In genomic region chr1:95018602-95019369, GRCh38 we compare ENCODE assay signal across 13 cellular contexts. TPM values are rescaled to one million over a fixed set of nuclear protein-coding genes. Genes with fewer than 3 reads are reported as not detected.
A peak's percentile ranks its signal among the peaks of the same experiment; 100 is the strongest.
DNase-seq lines count a peak whose midpoint lies in the region; ATAC-seq and TF ChIP-seq lines count a peak whose summit lies in the region.
"Had no signal": no experiment of that assay in that cellular context is flagged by ENCODE, and none has a peak within 500 bp of the region (broad histone marks: within the 10 kb centered on the region; RNA-seq: fewer than 3 reads in every experiment).

No MANE protein-coding gene starts in this region.

- H3K9me3 Mint-ChIP-seq in brain = no peaks in the 10 kb centered on the region
- no peaks in the 10 kb centered on the region for H3K9me3 Mint-ChIP-seq in activated T-helper 17 cell treated with anti-CD3 and anti-CD28 coated beads, Interleukin-2, amount 50 U/mL, for 72 hours

- no peaks in the 10 kb centered on the region for H3K36me3 ChIP-seq in H7 (replicated peaks; ENCODE audit: control insufficient read depth, insufficient read depth, low read length)

- ATAC-seq in left colon = peak; percentile 81
- no peak for ATAC-seq in activated T-helper 17 cell treated with anti-CD3 and anti-CD28 coated beads, Interleukin-2, amount 50 U/mL, for 72 hours (replicated peaks)

- no peaks in the 10 kb centered on the region for H3K27me3 ChIP-seq in H7 (ENCODE audit: control insufficient read depth, insufficient read depth, low read length)

- peak overlapping the region in 4 of 5 experiments; percentile 18 to 72 (median 60) for H3K27ac Mint-ChIP-seq in brain
- H3K27ac Mint-ChIP-seq in activated T-helper 17 cell treated with anti-CD3 and anti-CD28 coated beads, Interleukin-2, amount 50 U/mL, for 72 hours = no peak overlapping the region

- H3K36me3 Mint-ChIP-seq in brain = peaks cover 1% of the 10 kb centered on the region
- H3K36me3 Mint-ChIP-seq in activated T-helper 17 cell treated with anti-CD3 and anti-CD28 coated beads, Interleukin-2, amount 50 U/mL, for 72 hours (ENCODE audit: low read depth) = peaks cover 10% of the 10 kb centered on the region

- no peak for TF ChIP-seq CTCF in brain (conservative IDR thresholded peaks at IDR 0.05)
- TF ChIP-seq CTCF in GM10266 (IDR thresholded peaks at IDR 0.05; ENCODE audit: control insufficient read depth, insufficient read depth, low read depth, missing control alignments) = no peak

- intact Hi-C loops in left colon (cut with DNase I, micrococcal nuclease) = no loop called here

- H3K27me3 Mint-ChIP-seq in brain = no peaks in the 10 kb centered on the region
- H3K27me3 Mint-ChIP-seq in activated T-helper 17 cell treated with anti-CD3 and anti-CD28 coated beads, Interleukin-2, amount 50 U/mL, for 72 hours = no peaks in the 10 kb centered on the region

- H3K4me3 ChIP-seq in H7 (ENCODE audit: insufficient read depth, low read depth, low read length) = no peak overlapping the region

- DNase-seq in A172 (ENCODE audit: low spot score) (peak; percentile 72), LHCN-M2 (ENCODE audit: low read depth) (peak; percentile 50), left colon (no peak), GM10266 (ENCODE audit: extremely low spot score) (no peak), H7 (no peak), MV-4-11 (lab: John Stamatoyannopoulos, UW) (no peak)
- DNase-seq: activated naive CD4-positive, alpha-beta T cell; foreskin melanocyte; NCI-H1048; NCI-H510A; Right ventricle myocardium superior had no signal

- H3K4me1 Mint-ChIP-seq in brain = peaks cover 58% of the 10 kb centered on the region
- H3K4me1 Mint-ChIP-seq in activated T-helper 17 cell treated with anti-CD3 and anti-CD28 coated beads, Interleukin-2, amount 50 U/mL, for 72 hours = no peaks in the 10 kb centered on the region

- no peak overlapping the region for H3K4me3 Mint-ChIP-seq in brain
- H3K4me3 Mint-ChIP-seq in activated T-helper 17 cell treated with anti-CD3 and anti-CD28 coated beads, Interleukin-2, amount 50 U/mL, for 72 hours = no peak overlapping the region

RNA-seq across cellular contexts. Expression of gene ALG14, which starts 54.0 kb away (rescaled TPM):
- total RNA-seq in A172 (2014; rRNA removed; shearing (Covaris generic)) = 3.3 and 4.8 TPM in 2 replicates
- total RNA-seq in LHCN-M2 (2014; rRNA removed) (1.5 and 2.7 TPM in 2 replicates), left colon (10 to 100 TPM in 1 of 2 donors, 1 to 10 TPM in 1; 9.8 to 13.9 TPM)
- polyA plus RNA-seq in LHCN-M2 (2012) = 3.6 TPM
- polyA plus RNA-seq in brain (ENCODE audit: insufficient read depth, low read depth, low replicate concordance) = 4.0 TPM
- total RNA-seq in activated T-helper 17 cell treated with anti-CD3 and anti-CD28 coated beads, Interleukin-2, amount 50 U/mL, for 72 hours = 1 to 10 TPM; 6.2 to 7.8 TPM
- 0.67 and 0.73 TPM in 2 replicates for total RNA-seq in H7 (2014; rRNA removed; shearing (Covaris generic))

Comparison
In these comparisons a context has a peak if more than half of its experiments do, and no peak if none do; other contexts are left out.
1. DNase-seq: peak in A172 (single experiment) and LHCN-M2 (single experiment); none in left colon (0 of 2), GM10266 (single experiment), H7 (single experiment) and MV-4-11 (single experiment).